In genomic region chr5:68843600-68844342, GRCh38 we compare ENCODE assay signal across 28 cellular contexts.
"Had no signal": no experiment of that assay in that cellular context is flagged by ENCODE, and none has a peak within 500 bp of the region (broad histone marks: within the 10 kb centered on the region; RNA-seq: fewer than 3 reads in every experiment).

No MANE protein-coding gene starts in this region.

- H3K9me3 ChIP-seq: breast epithelium, heart right ventricle, lower lobe of right lung, spleen, tibial nerve had no signal

- DNase-seq: activated CD4-positive, alpha-beta memory T cell treated with anti-CD3 and anti-CD28 coated beads for 36 hours; activated CD4-positive, alpha-beta T cell treated with anti-CD3 and anti-CD28 coated beads, Interleukin-2, amount 10 ng/mL, durations not matched to agents 24 days and 14 days; activated CD8-positive, alpha-beta memory T cell treated with anti-CD3 and anti-CD28 coated beads, Interleukin-2, amount 50 U/mL, for 48 hours; activated gamma-delta T cell; activated naive CD4-positive, alpha-beta T cell treated with anti-CD3 and anti-CD28 coated beads, Interleukin-2, amount 10 ng/mL, durations not matched to agents 7 days and 5 days; activated T-cell treated with anti-CD3 and anti-CD28 coated beads, Interleukin-2, amount 50 U/mL, for 24 hours; amygdala; central memory CD4-positive, alpha-beta T cell; endodermal cell; heart right ventricle; lower lobe of right lung; mesenchymal stem cell; naive thymus-derived CD8-positive, alpha-beta T cell; occipital lobe; posterior cingulate gyrus; spleen; stimulated activated naive CD4-positive, alpha-beta T cell treated with Interleukin-2 at 50 U/mL for 16 hours; T-helper 9 cell had no signal

- H3K36me3 ChIP-seq: breast epithelium, heart right ventricle, lower lobe of right lung, neural progenitor cell, spleen, tibial nerve had no signal

- FAIRE-seq: TTC549 had no signal

- H3K9me3 Mint-ChIP-seq: activated CD4-positive, alpha-beta memory T cell treated with anti-CD3 and anti-CD28 coated beads for 36 hours; activated CD4-positive, alpha-beta T cell treated with anti-CD3 and anti-CD28 coated beads, Interleukin-2, amount 10 ng/mL, durations not matched to agents 24 days and 14 days; activated naive CD4-positive, alpha-beta T cell treated with anti-CD3 and anti-CD28 coated beads, Interleukin-2, amount 10 ng/mL, durations not matched to agents 7 days and 5 days; activated T-cell treated with anti-CD3 and anti-CD28 coated beads, Interleukin-2, amount 50 U/mL, for 24 hours; dendritic cell treated with granulocyte-macrophage colony-stimulating factor and Interleukin-4, amounts not matched to agents 40 ng/mL and 50 ng/mL, for 4 days; endodermal cell; naive thymus-derived CD8-positive, alpha-beta T cell; neural progenitor cell; T-helper 1 cell treated with Interleukin-12 subunit alpha and Interleukin-12 subunit beta and Interleukin-4 antibody, amounts not matched to agents 30 μg/mL and 1 μg/mL, for 36 hours had no signal

- H3K4me1 Mint-ChIP-seq: activated CD4-positive, alpha-beta T cell treated with anti-CD3 and anti-CD28 coated beads, Interleukin-2, amount 10 ng/mL, durations not matched to agents 24 days and 14 days; activated naive CD4-positive, alpha-beta T cell treated with anti-CD3 and anti-CD28 coated beads, Interleukin-2, amount 10 ng/mL, durations not matched to agents 7 days and 5 days; endodermal cell had no signal

- H3K4me3 ChIP-seq: breast epithelium, heart right ventricle, lower lobe of right lung, neural progenitor cell, spleen, tibial nerve had no signal

- H3K4me1 ChIP-seq: breast epithelium, foreskin keratinocyte, lower lobe of right lung, neural progenitor cell, spleen, tibial nerve had no signal

- H3K27me3 ChIP-seq: breast epithelium, foreskin keratinocyte, heart right ventricle, neural progenitor cell, spleen, tibial nerve had no signal

- ATAC-seq: activated CD4-positive, CD25-positive, alpha-beta regulatory T cell treated with anti-CD3 and anti-CD28 coated beads, Interleukin-2, amount 50 U/mL, for 24 hours; esophagus mucosa; foreskin keratinocyte; heart right ventricle; lower lobe of right lung; naive thymus-derived CD8-positive, alpha-beta T cell had no signal

- H3K27ac Mint-ChIP-seq: activated CD4-positive, alpha-beta memory T cell treated with anti-CD3 and anti-CD28 coated beads for 36 hours; activated CD4-positive, alpha-beta T cell treated with anti-CD3 and anti-CD28 coated beads, Interleukin-2, amount 10 ng/mL, durations not matched to agents 24 days and 14 days; activated naive CD4-positive, alpha-beta T cell treated with anti-CD3 and anti-CD28 coated beads, Interleukin-2, amount 10 ng/mL, durations not matched to agents 7 days and 5 days; activated T-cell treated with anti-CD3 and anti-CD28 coated beads, Interleukin-2, amount 50 U/mL, for 24 hours; dendritic cell treated with granulocyte-macrophage colony-stimulating factor and Interleukin-4, amounts not matched to agents 40 ng/mL and 50 ng/mL, for 4 days; endodermal cell; naive thymus-derived CD8-positive, alpha-beta T cell; neural progenitor cell; T-helper 1 cell treated with Interleukin-12 subunit alpha and Interleukin-12 subunit beta and Interleukin-4 antibody, amounts not matched to agents 30 μg/mL and 1 μg/mL, for 36 hours had no signal

- H3K27ac ChIP-seq: breast epithelium, foreskin keratinocyte, heart right ventricle, lower lobe of right lung, neural progenitor cell, spleen, tibial nerve, VCaP had no signal

- H3K36me3 Mint-ChIP-seq: activated CD4-positive, alpha-beta memory T cell treated with anti-CD3 and anti-CD28 coated beads for 36 hours; activated naive CD4-positive, alpha-beta T cell treated with anti-CD3 and anti-CD28 coated beads, Interleukin-2, amount 10 ng/mL, durations not matched to agents 7 days and 5 days; naive thymus-derived CD8-positive, alpha-beta T cell; neural progenitor cell had no signal

- H3K27me3 Mint-ChIP-seq: activated CD4-positive, alpha-beta T cell treated with anti-CD3 and anti-CD28 coated beads, Interleukin-2, amount 10 ng/mL, durations not matched to agents 24 days and 14 days; activated T-cell treated with anti-CD3 and anti-CD28 coated beads, Interleukin-2, amount 50 U/mL, for 24 hours had no signal

- H3K4me3 Mint-ChIP-seq: activated CD4-positive, alpha-beta memory T cell treated with anti-CD3 and anti-CD28 coated beads for 36 hours; activated CD4-positive, alpha-beta T cell treated with anti-CD3 and anti-CD28 coated beads, Interleukin-2, amount 10 ng/mL, durations not matched to agents 24 days and 14 days; activated naive CD4-positive, alpha-beta T cell treated with anti-CD3 and anti-CD28 coated beads, Interleukin-2, amount 10 ng/mL, durations not matched to agents 7 days and 5 days; activated T-cell treated with anti-CD3 and anti-CD28 coated beads, Interleukin-2, amount 50 U/mL, for 24 hours; dendritic cell treated with granulocyte-macrophage colony-stimulating factor and Interleukin-4, amounts not matched to agents 40 ng/mL and 50 ng/mL, for 4 days; endodermal cell; naive thymus-derived CD8-positive, alpha-beta T cell; neural progenitor cell; T-helper 1 cell treated with Interleukin-12 subunit alpha and Interleukin-12 subunit beta and Interleukin-4 antibody, amounts not matched to agents 30 μg/mL and 1 μg/mL, for 36 hours had no signal
